In the genomic region with DNA sequence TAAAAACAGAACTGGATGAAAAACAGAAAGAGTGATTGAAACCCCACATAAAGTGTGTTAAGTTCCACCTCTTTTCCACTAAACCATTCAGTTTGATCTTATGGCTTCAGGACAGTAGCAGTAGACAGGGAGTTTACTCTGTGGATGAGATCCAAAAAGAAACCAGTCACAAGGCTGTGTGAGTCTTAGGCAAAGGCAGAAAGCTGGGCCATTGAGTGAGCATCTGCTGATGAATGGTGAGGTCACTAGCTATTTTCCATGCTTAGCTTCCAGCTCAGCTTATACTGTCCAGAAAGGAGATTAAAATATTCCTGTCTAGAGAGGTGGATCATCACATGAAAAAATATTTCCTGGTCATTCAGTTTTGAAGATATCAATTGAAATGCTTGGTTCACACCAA, we compare ENCODE assay signal across 32 cellular contexts.
"Had no signal": no experiment of that assay in that cellular context is flagged by ENCODE, and none has a peak within 500 bp of the region (broad histone marks: within the 10 kb centered on the region; RNA-seq: fewer than 3 reads in every experiment).

No MANE protein-coding gene starts in this region.

- H3K9me3 ChIP-seq: ascending aorta, gastrocnemius medialis, left lung, lower lobe of right lung, right atrium auricular region, stomach, thyroid gland, upper lobe of left lung had no signal

- H3K4me1 ChIP-seq: ascending aorta, gastrocnemius medialis, left lung, lower lobe of right lung, neural progenitor cell, parathyroid adenoma, right atrium auricular region, stomach, thyroid gland, upper lobe of left lung had no signal

- H3K4me3 Mint-ChIP-seq: activated naive CD4-positive, alpha-beta T cell treated with anti-CD3 and anti-CD28 coated beads for 36 hours; activated naive CD8-positive, alpha-beta T cell treated with anti-CD3 and anti-CD28 coated beads, Interleukin-2, amount 10 ng/mL, durations not matched to agents 7 days and 5 days; activated T-helper 1 cell treated with anti-CD3 and anti-CD28 coated beads, Interleukin-12 subunit alpha, Interleukin-12 subunit beta, Interleukin-2, Interleukin-4 antibody, amounts not matched to agents 30 ng/mL and 10 ng/mL and 1 ng/mL, durations not matched to agents 14 hours and 24 hours and 36 hours; brain; natural killer cell; neural progenitor cell; stimulated activated naive B cell treated with anti-CD40 and anti-IgM and Interleukin-4, amounts not matched to agents 10 μg/mL and 1 μg/mL and 100 μg/mL, for 72 hours had no signal

- ATAC-seq: activated CD4-positive, CD25-positive, alpha-beta regulatory T cell treated with anti-CD3 and anti-CD28 coated beads, Interleukin-2, amount 50 U/mL, for 24 hours; gastrocnemius medialis; left lung; lower lobe of right lung; natural killer cell; stimulated activated naive B cell treated with anti-CD40 and anti-IgM and Interleukin-4, amounts not matched to agents 10 μg/mL and 1 μg/mL and 100 μg/mL, for 72 hours had no signal

- H3K27me3 ChIP-seq: ascending aorta, dorsolateral prefrontal cortex, gastrocnemius medialis, left lung, neural progenitor cell, right atrium auricular region, stomach, thyroid gland, upper lobe of left lung had no signal

- H3K36me3 ChIP-seq: ascending aorta, gastrocnemius medialis, left lung, lower lobe of right lung, neural progenitor cell, right atrium auricular region, stomach, thyroid gland, upper lobe of left lung, WERI-Rb-1 had no signal

- DNase-seq: activated CD4-positive, alpha-beta T cell treated with anti-CD3 and anti-CD28 coated beads for 48 hours; activated CD4-positive, alpha-beta T cell treated with anti-CD3 and anti-CD28 coated beads, Interleukin-2, amount 50 U/mL, for 48 hours; activated CD8-positive, alpha-beta memory T cell treated with anti-CD3 and anti-CD28 coated beads for 24 hours; activated effector memory CD4-positive, alpha-beta T cell treated with anti-CD3 and anti-CD28 coated beads, Interleukin-2, amount 50 U/mL, for 16 hours; activated naive CD4-positive, alpha-beta T cell treated with anti-CD3 and anti-CD28 coated beads for 36 hours; activated naive CD8-positive, alpha-beta T cell treated with anti-CD3 and anti-CD28 coated beads, Interleukin-2, amount 10 ng/mL, durations not matched to agents 7 days and 5 days; dorsolateral prefrontal cortex; effector memory CD4-positive, alpha-beta T cell; erythroblast; gastrocnemius medialis; glutamatergic neuron; left lung; lower lobe of right lung; mesendoderm; natural killer cell; occipital lobe; stimulated activated CD4-positive, alpha-beta T cell treated with anti-CD3 and anti-CD28 coated beads, Interleukin-15, amount 100 ng/mL, for 24 hours; stimulated activated CD4-positive, alpha-beta T cell treated with anti-CD3 and anti-CD28 coated beads, Interleukin-2, amount 100 ng/mL, for 24 hours; stimulated activated naive B cell treated with anti-CD40 and anti-IgM and Interleukin-4, amounts not matched to agents 10 μg/mL and 1 μg/mL and 100 μg/mL, for 72 hours; stomach; thyroid gland; upper lobe of left lung; WERI-Rb-1 had no signal

- H3K4me2 ChIP-seq: neural progenitor cell had no signal

- H3K27me3 Mint-ChIP-seq: activated naive CD8-positive, alpha-beta T cell treated with anti-CD3 and anti-CD28 coated beads, Interleukin-2, amount 10 ng/mL, durations not matched to agents 7 days and 5 days; brain; stimulated activated naive B cell treated with anti-CD40 and anti-IgM and Interleukin-4, amounts not matched to agents 10 μg/mL and 1 μg/mL and 100 μg/mL, for 72 hours had no signal

- H3K4me3 ChIP-seq: ascending aorta, coronary artery, dorsolateral prefrontal cortex, gastrocnemius medialis, left lung, lower lobe of right lung, neural progenitor cell, right atrium auricular region, stomach, thyroid gland, upper lobe of left lung had no signal

- H3K36me3 Mint-ChIP-seq: activated naive CD8-positive, alpha-beta T cell treated with anti-CD3 and anti-CD28 coated beads, Interleukin-2, amount 10 ng/mL, durations not matched to agents 7 days and 5 days; brain; natural killer cell; neural progenitor cell; stimulated activated naive B cell treated with anti-CD40 and anti-IgM and Interleukin-4, amounts not matched to agents 10 μg/mL and 1 μg/mL and 100 μg/mL, for 72 hours had no signal

- H3K4me1 Mint-ChIP-seq: activated naive CD8-positive, alpha-beta T cell treated with anti-CD3 and anti-CD28 coated beads, Interleukin-2, amount 10 ng/mL, durations not matched to agents 7 days and 5 days; brain; natural killer cell; neural progenitor cell; stimulated activated naive B cell treated with anti-CD40 and anti-IgM and Interleukin-4, amounts not matched to agents 10 μg/mL and 1 μg/mL and 100 μg/mL, for 72 hours had no signal

- H3K27ac ChIP-seq: ascending aorta, coronary artery, dorsolateral prefrontal cortex, gastrocnemius medialis, left lung, lower lobe of right lung, neural progenitor cell, parathyroid adenoma, right atrium auricular region, stomach, thyroid gland, upper lobe of left lung, WERI-Rb-1 had no signal

- H3K9ac ChIP-seq: neural progenitor cell, parathyroid adenoma had no signal

- H2AFZ ChIP-seq: neural progenitor cell, parathyroid adenoma had no signal

- FAIRE-seq: islet of Langerhans had no signal

- H3K9me3 Mint-ChIP-seq: activated naive CD4-positive, alpha-beta T cell treated with anti-CD3 and anti-CD28 coated beads for 36 hours; activated naive CD8-positive, alpha-beta T cell treated with anti-CD3 and anti-CD28 coated beads, Interleukin-2, amount 10 ng/mL, durations not matched to agents 7 days and 5 days; activated T-helper 1 cell treated with anti-CD3 and anti-CD28 coated beads, Interleukin-12 subunit alpha, Interleukin-12 subunit beta, Interleukin-2, Interleukin-4 antibody, amounts not matched to agents 30 ng/mL and 10 ng/mL and 1 ng/mL, durations not matched to agents 14 hours and 24 hours and 36 hours; brain; neural progenitor cell; stimulated activated naive B cell treated with anti-CD40 and anti-IgM and Interleukin-4, amounts not matched to agents 10 μg/mL and 1 μg/mL and 100 μg/mL, for 72 hours had no signal

- H3K27ac Mint-ChIP-seq: activated naive CD4-positive, alpha-beta T cell treated with anti-CD3 and anti-CD28 coated beads for 36 hours; activated naive CD8-positive, alpha-beta T cell treated with anti-CD3 and anti-CD28 coated beads, Interleukin-2, amount 10 ng/mL, durations not matched to agents 7 days and 5 days; activated T-helper 1 cell treated with anti-CD3 and anti-CD28 coated beads, Interleukin-12 subunit alpha, Interleukin-12 subunit beta, Interleukin-2, Interleukin-4 antibody, amounts not matched to agents 30 ng/mL and 10 ng/mL and 1 ng/mL, durations not matched to agents 14 hours and 24 hours and 36 hours; brain; natural killer cell; neural progenitor cell; stimulated activated naive B cell treated with anti-CD40 and anti-IgM and Interleukin-4, amounts not matched to agents 10 μg/mL and 1 μg/mL and 100 μg/mL, for 72 hours had no signal

- H3K79me2 ChIP-seq: parathyroid adenoma had no signal
